1 cellular context compared by ENCODE assay signal in the genomic region with DNA sequence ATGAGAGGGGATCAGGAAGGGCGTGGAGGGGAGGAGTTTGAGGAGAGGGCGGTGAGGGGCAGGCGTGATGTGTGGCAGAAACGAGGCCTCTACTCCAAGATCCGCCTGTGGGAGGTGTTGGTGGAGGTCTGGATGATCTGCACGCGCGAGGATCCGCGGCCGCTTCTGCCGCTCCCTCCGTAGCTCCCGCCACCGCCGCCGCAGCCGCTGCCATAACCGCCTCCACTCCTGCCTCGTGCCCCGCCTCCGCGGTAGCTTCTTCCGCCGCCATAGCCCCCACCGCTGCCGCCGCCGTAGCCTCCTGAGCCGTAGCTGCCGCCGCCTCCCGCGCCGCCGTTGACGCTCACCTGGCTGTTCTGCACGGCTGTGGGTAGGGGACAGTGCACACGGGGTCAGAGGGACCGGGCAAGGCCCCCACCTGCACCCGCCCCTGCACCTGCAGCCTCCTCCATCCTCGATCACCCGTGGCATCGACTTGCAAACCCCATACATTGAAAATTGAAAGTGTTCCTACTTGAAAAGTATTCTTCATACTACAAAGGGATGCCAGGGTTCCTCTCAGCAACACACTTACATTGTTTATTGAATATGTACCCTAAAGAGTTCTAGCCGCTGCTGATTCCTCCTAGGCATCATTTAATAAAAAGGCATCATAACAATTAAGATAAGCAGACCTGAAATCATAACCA.
TF ChIP-seq lines count a peak whose summit lies in the region.

No MANE protein-coding gene starts in this region.

TF ChIP-seq in HEK293, 187 proteins besides CTCF, POLR2A, EP300 and RAD21 (continued from another document):
- TF ChIP-seq ZNF555 (tag by site-specific recombination; conservative IDR thresholded peaks at IDR 0.05): no peak
- no peak for TF ChIP-seq ZNF2 (tag by site-specific recombination; IDR thresholded peaks at IDR 0.05)
- no peak for TF ChIP-seq ZNF791 (tag by site-specific recombination; IDR thresholded peaks at IDR 0.05)
- TF ChIP-seq GLI4 (tag by site-specific recombination; IDR thresholded peaks at IDR 0.05): no peak
- TF ChIP-seq SP2 (tag by site-specific recombination; IDR thresholded peaks at IDR 0.05): peak; percentile 52
- peak; percentile 59 for TF ChIP-seq GLIS1 (tag by site-specific recombination; IDR thresholded peaks at IDR 0.05)
- TF ChIP-seq ZNF561 (tag by site-specific recombination; IDR thresholded peaks at IDR 0.05; ENCODE audit: borderline replicate concordance): no peak
